ENCODE assay signal across 8 cellular contexts in the genomic region with DNA sequence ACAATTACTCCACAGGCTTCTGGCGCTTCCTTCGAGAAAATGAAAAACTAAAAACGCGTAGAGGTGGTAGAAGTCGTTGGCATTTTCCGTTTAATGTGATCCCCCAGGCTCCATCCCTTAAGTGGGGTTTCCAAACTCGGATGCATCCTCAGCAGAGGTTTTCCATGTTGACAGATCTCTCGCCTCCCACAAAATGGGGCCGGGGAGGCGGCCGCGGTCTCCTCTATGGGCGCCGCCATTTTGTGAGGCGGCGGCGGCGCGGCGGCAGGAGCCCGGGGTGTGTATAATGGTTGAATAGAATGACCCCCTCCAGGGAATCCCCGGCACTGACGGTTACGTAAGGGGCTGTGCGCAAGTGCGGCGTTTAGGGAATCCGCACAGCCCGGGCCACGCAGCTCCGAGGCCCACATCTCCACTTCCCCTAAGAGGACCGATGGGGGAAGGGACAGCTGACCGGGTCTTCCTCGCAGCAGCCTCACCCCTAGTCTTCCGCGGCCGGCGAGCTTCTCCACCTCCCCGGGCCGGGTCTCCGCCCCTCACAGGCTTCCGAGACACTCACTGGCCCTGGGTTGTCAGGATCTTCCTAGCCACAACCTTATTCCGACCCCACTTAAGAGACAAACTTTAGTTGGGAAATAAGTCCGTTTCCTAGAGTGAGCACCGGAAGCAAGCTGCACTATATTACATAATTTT.
DNase-seq lines count a peak whose midpoint lies in the region; ATAC-seq, FAIRE-seq and TF ChIP-seq lines count a peak whose summit lies in the region.

No MANE protein-coding gene starts in this region.

- no peaks in the 10 kb centered on the region for H3K27me3 Mint-ChIP-seq in central memory CD8-positive, alpha-beta T cell

- peaks cover 46% of the 10 kb centered on the region for H3K4me1 Mint-ChIP-seq in central memory CD8-positive, alpha-beta T cell

- H3K4me3 Mint-ChIP-seq in central memory CD8-positive, alpha-beta T cell = peak overlapping the region; percentile 88

- no peak for TF ChIP-seq CTCF in AG10803 (conservative IDR thresholded peaks at IDR 0.05; ENCODE audit: low read length)

- peak overlapping the region; percentile 99 for H3K27ac Mint-ChIP-seq in central memory CD8-positive, alpha-beta T cell (ENCODE audit: low read depth)

- peak; percentile 49 for ATAC-seq in GM19035 (IDR thresholded peaks at IDR 0.05; ENCODE audit: unreplicated experiment)
- peak; percentile 58 for ATAC-seq in HG03342 (IDR thresholded peaks at IDR 0.05; ENCODE audit: unreplicated experiment)
- peak; percentile 45 for ATAC-seq in central memory CD8-positive, alpha-beta T cell (replicated peaks; ENCODE audit: extremely low read depth, poor library complexity, severe bottlenecking)

- H3K9me3 Mint-ChIP-seq in central memory CD8-positive, alpha-beta T cell = no peaks in the 10 kb centered on the region

- H3K4me3 ChIP-seq in AG10803 (ENCODE audit: low read length) = peak overlapping the region; percentile 75

- peak; percentile 98 for DNase-seq in AG10803 (ENCODE audit: low read depth)
- DNase-seq in NCI-H345 treated with DMSO at 0.1 percent for 48 hours (lab: John Stamatoyannopoulos, UW; ENCODE audit: unreplicated experiment) = peak; percentile 20
- peak; percentile 75 for DNase-seq in activated CD4-positive, CD25-positive, alpha-beta regulatory T cell treated with anti-CD3 and anti-CD28 coated beads, Interleukin-2, amount 50 U/mL, for 16 hours (ENCODE audit: low read depth, low spot score)
- peak; percentile 67 to 80 for DNase-seq in central memory CD8-positive, alpha-beta T cell (ENCODE audit: low spot score in 2 of 2)
- DNase-seq in stimulated activated CD4-positive, alpha-beta T cell treated with anti-CD3 and anti-CD28 coated beads, Interleukin-12 subunit alpha, Interleukin-12 subunit beta, amount 100 ng/mL, for 24 hours (ENCODE audit: low read depth in 2 of 2) = peak; percentile 71 to 77

- peak; percentile 56 for FAIRE-seq in islet of Langerhans (lab: Jason Lieb, UNC)

- peaks cover 28% of the 10 kb centered on the region for H3K36me3 Mint-ChIP-seq in central memory CD8-positive, alpha-beta T cell (ENCODE audit: insufficient read depth)

Comparison
In these comparisons a context has a peak if more than half of its experiments do, and no peak if none do; other contexts are left out.
1. Peak in every context shown above with its lines: DNase-seq, ATAC-seq and H3K4me3 ChIP-seq.
2. DNase-seq: peak in every context shown above with its lines; median percentile 98 in AG10803; 75 in activated CD4-positive, CD25-positive, alpha-beta regulatory T cell treated with anti-CD3 and anti-CD28 coated beads, Interleukin-2, amount 50 U/mL, for 16 hours; 74 in stimulated activated CD4-positive, alpha-beta T cell treated with anti-CD3 and anti-CD28 coated beads, Interleukin-12 subunit alpha, Interleukin-12 subunit beta, amount 100 ng/mL, for 24 hours; 74 in central memory CD8-positive, alpha-beta T cell; 20 in NCI-H345 treated with DMSO at 0.1 percent for 48 hours.